ENCODE assay signal across 13 cellular contexts in genomic region chr10:96645191-96645721, GRCh38.
DNase-seq lines count a peak whose midpoint lies in the region; ATAC-seq and TF ChIP-seq lines count a peak whose summit lies in the region.
"Had no signal": no experiment of that assay in that cellular context is flagged by ENCODE, and none has a peak within 500 bp of the region (broad histone marks: within the 10 kb centered on the region; RNA-seq: fewer than 3 reads in every experiment).

No MANE protein-coding gene starts in this region.

- no peaks in the 10 kb centered on the region for H3K27me3 ChIP-seq in WERI-Rb-1 (ENCODE audit: insufficient read depth, low read depth, severe bottlenecking)
- H3K27me3 ChIP-seq: hepatocyte had no signal

- no peaks in the 10 kb centered on the region for H3K36me3 ChIP-seq in WERI-Rb-1

- no peaks in the 10 kb centered on the region for H3K9me3 Mint-ChIP-seq in effector memory CD8-positive, alpha-beta T cell
- H3K9me3 Mint-ChIP-seq: activated CD4-positive, alpha-beta T cell treated with anti-CD3 and anti-CD28 coated beads, Interleukin-2, amount 10 ng/mL, durations not matched to agents 7 days and 5 days; activated naive CD8-positive, alpha-beta T cell treated with anti-CD3 and anti-CD28 coated beads, Interleukin-2, amount 10 ng/mL, durations not matched to agents 7 days and 5 days had no signal

- H3K4me3 ChIP-seq in WERI-Rb-1 (ENCODE audit: low read depth, low read length) = no peak overlapping the region
- H3K4me3 ChIP-seq: hepatocyte, SK-N-MC had no signal

- peaks cover 37% of the 10 kb centered on the region for H3K36me3 Mint-ChIP-seq in effector memory CD8-positive, alpha-beta T cell (ENCODE audit: insufficient read depth)

- no peak overlapping the region for H3K27ac ChIP-seq in WERI-Rb-1
- H3K27ac ChIP-seq: SK-N-MC had no signal

- peak; percentile 54 for ATAC-seq in GM18502 (IDR thresholded peaks at IDR 0.05; ENCODE audit: poor library complexity, unreplicated experiment)
- ATAC-seq in HG03108 (IDR thresholded peaks at IDR 0.05; ENCODE audit: unreplicated experiment) = peak; percentile 61
- no peak for ATAC-seq in effector memory CD8-positive, alpha-beta T cell (replicated peaks)

- H3K4me3 Mint-ChIP-seq in effector memory CD8-positive, alpha-beta T cell = no peak overlapping the region
- H3K4me3 Mint-ChIP-seq: activated CD4-positive, alpha-beta T cell treated with anti-CD3 and anti-CD28 coated beads, Interleukin-2, amount 10 ng/mL, durations not matched to agents 7 days and 5 days; activated naive CD8-positive, alpha-beta T cell treated with anti-CD3 and anti-CD28 coated beads, Interleukin-2, amount 10 ng/mL, durations not matched to agents 7 days and 5 days had no signal

- H3K4me1 Mint-ChIP-seq in effector memory CD8-positive, alpha-beta T cell (ENCODE audit: low read depth in 2 of 2) = peaks cover 15 to 21% of the 10 kb centered on the region in 2 donors

- H3K27ac Mint-ChIP-seq in effector memory CD8-positive, alpha-beta T cell = peak overlapping the region in 1 of 2 donors; percentile 20
- H3K27ac Mint-ChIP-seq: activated CD4-positive, alpha-beta T cell treated with anti-CD3 and anti-CD28 coated beads, Interleukin-2, amount 10 ng/mL, durations not matched to agents 7 days and 5 days; activated naive CD8-positive, alpha-beta T cell treated with anti-CD3 and anti-CD28 coated beads, Interleukin-2, amount 10 ng/mL, durations not matched to agents 7 days and 5 days had no signal

- TF ChIP-seq CTCF in WERI-Rb-1 (IDR thresholded peaks at IDR 0.05; ENCODE audit: low read depth, low read length) = no peak

- peak; percentile 48 for DNase-seq in germinal center (ENCODE audit: low spot score)
- peak; percentile 73 for DNase-seq in pons (ENCODE audit: low spot score)
- no peak for DNase-seq in WERI-Rb-1
- no peak for DNase-seq in SHP77 treated with DMSO at 0.1 percent for 48 hours (lab: John Stamatoyannopoulos, UW)
- no peak for DNase-seq in NCI-H2107 treated with DMSO at 0.1 percent for 48 hours (lab: John Stamatoyannopoulos, UW; ENCODE audit: unreplicated experiment)
- DNase-seq in effector memory CD8-positive, alpha-beta T cell = no peak
- DNase-seq: activated CD4-positive, alpha-beta T cell treated with anti-CD3 and anti-CD28 coated beads, Interleukin-2, amount 10 ng/mL, durations not matched to agents 7 days and 5 days; activated naive CD8-positive, alpha-beta T cell treated with anti-CD3 and anti-CD28 coated beads, Interleukin-2, amount 10 ng/mL, durations not matched to agents 7 days and 5 days; NCI-H446 treated with DMSO at 0.1 percent for 48 hours had no signal

- H3K9me3 ChIP-seq in WERI-Rb-1 (ENCODE audit: severe bottlenecking) = no peaks in the 10 kb centered on the region

- no peaks in the 10 kb centered on the region for H3K27me3 Mint-ChIP-seq in effector memory CD8-positive, alpha-beta T cell
- H3K27me3 Mint-ChIP-seq: activated CD4-positive, alpha-beta T cell treated with anti-CD3 and anti-CD28 coated beads, Interleukin-2, amount 10 ng/mL, durations not matched to agents 7 days and 5 days; activated naive CD8-positive, alpha-beta T cell treated with anti-CD3 and anti-CD28 coated beads, Interleukin-2, amount 10 ng/mL, durations not matched to agents 7 days and 5 days had no signal

Comparison
In these comparisons a context has a peak if more than half of its experiments do, and no peak if none do; other contexts are left out.
1. DNase-seq: peak in germinal center (single experiment) and pons (single experiment); none in WERI-Rb-1 (single experiment), SHP77 treated with DMSO at 0.1 percent for 48 hours (single experiment), NCI-H2107 treated with DMSO at 0.1 percent for 48 hours (single experiment) and effector memory CD8-positive, alpha-beta T cell (0 of 3).